Comparison of ENCODE assay signal across 25 cellular contexts in the genomic region with DNA sequence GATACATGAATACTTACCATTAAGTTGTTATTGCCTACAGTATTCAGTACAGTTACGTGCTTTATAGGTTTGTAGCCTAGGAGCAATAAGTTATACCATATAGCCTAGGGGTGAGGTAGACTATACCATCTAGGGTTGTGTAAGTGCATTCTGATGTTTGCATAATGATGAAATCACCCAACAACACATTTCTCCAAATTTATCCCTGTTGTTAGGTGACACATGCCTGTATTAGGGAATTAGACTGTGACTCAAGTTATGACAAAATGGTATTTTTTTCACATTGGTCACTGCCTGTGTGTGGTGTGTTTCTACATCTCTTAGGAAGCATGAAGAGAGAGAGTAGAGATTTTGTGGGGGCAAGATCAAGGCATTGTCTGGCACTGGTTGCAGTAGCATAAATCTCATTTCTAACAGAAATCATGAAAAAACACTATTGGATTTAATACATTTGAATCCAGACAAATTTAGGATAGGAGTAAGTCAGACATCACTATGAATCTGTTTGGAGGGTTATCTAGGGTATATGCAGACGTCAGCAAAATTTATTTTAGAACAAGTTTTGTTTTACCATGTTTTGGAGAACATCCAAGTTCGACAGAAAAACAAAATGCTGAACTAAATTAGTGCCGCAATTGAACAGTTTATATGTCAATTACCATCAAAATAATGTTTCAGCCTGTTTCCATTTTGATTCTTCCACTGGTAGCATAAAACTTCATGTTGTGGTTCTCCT.
DNase-seq lines count a peak whose midpoint lies in the region; ATAC-seq and TF ChIP-seq lines count a peak whose summit lies in the region.
"Had no signal": no experiment of that assay in that cellular context is flagged by ENCODE, and none has a peak within 500 bp of the region (broad histone marks: within the 10 kb centered on the region; RNA-seq: fewer than 3 reads in every experiment).

No MANE protein-coding gene starts in this region.

- no peaks in the 10 kb centered on the region for H3K36me3 Mint-ChIP-seq in chondrocyte (ENCODE audit: low read depth)
- H3K36me3 Mint-ChIP-seq: activated naive CD4-positive, alpha-beta T cell treated with anti-CD3 and anti-CD28 coated beads, Interleukin-2, amount 50 U/mL, for 24 hours; memory B cell; naive B cell had no signal

- 73 to 74% methylated on average over 4 of the region's 4 CpGs for WGBS in upper lobe of left lung, 2 donors

- no peak for TF ChIP-seq POLR2A in upper lobe of left lung (IDR thresholded peaks at IDR 0.05)

- H3K27ac ChIP-seq in brain microvascular endothelial cell (no peak overlapping the region), upper lobe of left lung (no peak overlapping the region)
- H3K27ac ChIP-seq: stomach had no signal

- H3K4me3 Mint-ChIP-seq in chondrocyte (ENCODE audit: unreplicated experiment) = no peak overlapping the region
- H3K4me3 Mint-ChIP-seq: activated naive CD4-positive, alpha-beta T cell treated with anti-CD3 and anti-CD28 coated beads, Interleukin-2, amount 50 U/mL, for 24 hours; memory B cell; naive B cell had no signal

- H3K4me1 ChIP-seq in adipocyte (ENCODE audit: control insufficient read depth, insufficient read depth, low read length) = no peaks in the 10 kb centered on the region
- no peaks in the 10 kb centered on the region for H3K4me1 ChIP-seq in upper lobe of left lung

- H3K36me3 ChIP-seq in adipocyte (ENCODE audit: control insufficient read depth, insufficient read depth, low read length, severe bottlenecking) = no peaks in the 10 kb centered on the region
- H3K36me3 ChIP-seq in brain microvascular endothelial cell (replicated peaks) = no peaks in the 10 kb centered on the region
- no peaks in the 10 kb centered on the region for H3K36me3 ChIP-seq in upper lobe of left lung
- H3K36me3 ChIP-seq: stomach had no signal

- no peak for TF ChIP-seq CTCF in foreskin fibroblast (IDR thresholded peaks at IDR 0.05; ENCODE audit: low read depth, low read length)
- no peak for TF ChIP-seq CTCF in chondrocyte (IDR thresholded peaks at IDR 0.05)
- no peak for TF ChIP-seq CTCF in brain microvascular endothelial cell (IDR thresholded peaks at IDR 0.05; ENCODE audit: low read depth, low read length, missing control alignments)
- TF ChIP-seq CTCF in upper lobe of left lung (IDR thresholded peaks at IDR 0.05) = no peak

- no peaks in the 10 kb centered on the region for H3K4me1 Mint-ChIP-seq in chondrocyte (ENCODE audit: low read depth)
- H3K4me1 Mint-ChIP-seq: activated naive CD4-positive, alpha-beta T cell treated with anti-CD3 and anti-CD28 coated beads, Interleukin-2, amount 50 U/mL, for 24 hours; memory B cell; naive B cell had no signal

- H3K9ac ChIP-seq in adipocyte (ENCODE audit: low read length) = no peak overlapping the region

- H3K4me3 ChIP-seq in adipocyte (ENCODE audit: low read length) = no peak overlapping the region
- no peak overlapping the region for H3K4me3 ChIP-seq in foreskin fibroblast (ENCODE audit: low read depth in 1 of 2, low read length in 2 of 2)
- no peak overlapping the region for H3K4me3 ChIP-seq in brain microvascular endothelial cell (ENCODE audit: low read depth, low read length)
- no peak overlapping the region for H3K4me3 ChIP-seq in upper lobe of left lung
- H3K4me3 ChIP-seq: GM12878, stomach had no signal

- H3K27me3 ChIP-seq in adipocyte (replicated peaks; ENCODE audit: control insufficient read depth, insufficient read depth, low read length) = no peaks in the 10 kb centered on the region
- H3K27me3 ChIP-seq in brain microvascular endothelial cell (replicated peaks) = no peaks in the 10 kb centered on the region
- no peaks in the 10 kb centered on the region for H3K27me3 ChIP-seq in upper lobe of left lung
- H3K27me3 ChIP-seq: stomach had no signal

- ATAC-seq in upper lobe of left lung (ENCODE audit: low FRiP score in 2 of 2) = no peak
- ATAC-seq: GM12878, left cardiac atrium had no signal

- in situ Hi-C loops in brain microvascular endothelial cell (cut with HindIII; ENCODE audit: low pct_ligation_motif_present, low sequenced_read_pairs) = no loop called here

- no peak overlapping the region for H3K27ac Mint-ChIP-seq in chondrocyte (ENCODE audit: unreplicated experiment)
- H3K27ac Mint-ChIP-seq: activated naive CD4-positive, alpha-beta T cell treated with anti-CD3 and anti-CD28 coated beads, Interleukin-2, amount 50 U/mL, for 24 hours; memory B cell; naive B cell had no signal

- no peaks in the 10 kb centered on the region for H3K27me3 Mint-ChIP-seq in chondrocyte (ENCODE audit: low read depth)

- TF ChIP-seq EP300 in upper lobe of left lung (IDR thresholded peaks at IDR 0.05) = no peak

- no peaks in the 10 kb centered on the region for H3K9me3 ChIP-seq in adipocyte (ENCODE audit: control insufficient read depth, low read length)
- H3K9me3 ChIP-seq in upper lobe of left lung = no peaks in the 10 kb centered on the region
- H3K9me3 ChIP-seq: stomach had no signal

- peak; percentile 33 for DNase-seq in AG08395 (ENCODE audit: low spot score)
- DNase-seq in HCEC 1CT = peak; percentile 51
- peak; percentile 40 for DNase-seq in adipocyte (ENCODE audit: low read depth)
- DNase-seq in foreskin fibroblast = peak; percentile 26 to 63
- DNase-seq in D341Med (ENCODE audit: low spot score) = no peak
- no peak for DNase-seq in chondrocyte (ENCODE audit: low spot score)
- no peak for DNase-seq in brain microvascular endothelial cell
- DNase-seq in upper lobe of left lung = no peak
- DNase-seq: activated CD4-positive, alpha-beta T cell treated with anti-CD3 and anti-CD28 coated beads, Interleukin-2, amount 50 U/mL, for 1 hour; C1 segment of cervical spinal cord; Calu3; cerebellar nuclear complex; GDM1; left cardiac atrium; MM.1S; naive B cell; NCI-H1436 treated with DMSO at 0.1 percent for 48 hours; NCI-H524; occipital lobe; retina; stimulated activated CD4-positive, alpha-beta T cell treated with anti-CD3 and anti-CD28 coated beads, Interleukin-12 subunit alpha, Interleukin-12 subunit beta, amount 100 ng/mL, for 4 hours; stomach had no signal

- peaks cover 6% of the 10 kb centered on the region for H3K9me3 Mint-ChIP-seq in chondrocyte (ENCODE audit: low read depth)
- H3K9me3 Mint-ChIP-seq: activated naive CD4-positive, alpha-beta T cell treated with anti-CD3 and anti-CD28 coated beads, Interleukin-2, amount 50 U/mL, for 24 hours; memory B cell; naive B cell had no signal

Comparison
In these comparisons a context has a peak if more than half of its experiments do, and no peak if none do; other contexts are left out.
1. DNase-seq: peak in AG08395 (single experiment), HCEC 1CT (single experiment), adipocyte (single experiment) and foreskin fibroblast (2 of 2); none in D341Med (single experiment), chondrocyte (single experiment), brain microvascular endothelial cell (single experiment) and upper lobe of left lung (0 of 2).